ENCODE assay signal across 2 cellular contexts in the genomic region with DNA sequence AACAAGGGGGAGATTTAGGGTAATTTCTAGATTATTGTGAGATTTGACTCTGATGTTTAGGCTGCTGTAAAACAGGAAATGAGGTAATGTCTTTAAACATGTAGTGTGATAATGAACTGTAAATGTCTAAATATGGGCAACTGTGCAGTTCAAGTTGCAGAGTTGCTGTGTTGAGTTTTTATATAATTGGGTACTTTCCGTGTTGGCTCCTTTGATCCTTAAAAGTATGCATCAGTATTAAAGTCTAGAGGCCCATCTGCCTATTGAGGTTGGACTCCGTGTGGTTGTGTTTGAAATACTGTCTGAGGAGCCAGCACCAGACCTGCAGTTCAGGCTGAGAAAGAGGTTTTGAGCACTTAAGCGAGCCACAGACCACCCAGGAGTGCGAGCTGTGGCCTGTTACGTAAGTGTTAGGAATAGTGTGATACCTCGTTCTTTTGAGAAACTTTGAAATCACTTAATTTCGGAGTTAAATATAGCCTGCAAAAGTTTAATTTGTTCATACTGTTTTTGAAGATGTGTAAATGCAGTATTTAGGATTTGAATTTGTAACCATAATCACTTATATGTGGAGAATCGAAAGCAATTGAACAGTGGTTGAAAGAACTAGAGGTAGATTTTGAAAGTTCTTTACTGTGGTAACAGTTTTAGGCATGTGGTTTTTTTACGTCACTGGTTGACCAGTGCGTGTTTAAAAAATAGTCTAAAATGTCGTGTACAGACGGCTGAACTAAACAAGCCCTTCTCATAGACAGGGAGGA.
TF ChIP-seq lines count a peak whose summit lies in the region.

No MANE protein-coding gene starts in this region.

TF ChIP-seq in liver, 16 proteins besides CTCF, POLR2A, EP300 and RAD21:
- TF ChIP-seq, protein P1, sequence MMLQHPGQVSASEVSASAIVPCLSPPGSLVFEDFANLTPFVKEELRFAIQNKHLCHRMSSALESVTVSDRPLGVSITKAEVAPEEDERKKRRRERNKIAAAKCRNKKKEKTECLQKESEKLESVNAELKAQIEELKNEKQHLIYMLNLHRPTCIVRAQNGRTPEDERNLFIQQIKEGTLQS (IDR thresholded peaks at IDR 0.05): no peak
- TF ChIP-seq FOXA2 (IDR thresholded peaks at IDR 0.05) (no peak), REST (IDR thresholded peaks at IDR 0.05) (no peak), YY1 (IDR thresholded peaks at IDR 0.05) (no peak), EGR1 (IDR thresholded peaks at IDR 0.05; ENCODE audit: low read depth in 2 of 2) (no peak), SP1 (IDR thresholded peaks at IDR 0.05) (no peak), FOXA1 (IDR thresholded peaks at IDR 0.05) (no peak), NR2F2 (IDR thresholded peaks at IDR 0.05) (no peak)

TF ChIP-seq in HepG2, 621 proteins besides CTCF, POLR2A, EP300 and RAD21:
- no peak for TF ChIP-seq RXRA (CRISPR knock-in tag; IDR thresholded peaks at IDR 0.05)
- no peak for TF ChIP-seq HES4 (CRISPR knock-in tag; IDR thresholded peaks at IDR 0.05; ENCODE audit: borderline replicate concordance)
- TF ChIP-seq MLX (CRISPR knock-in tag; IDR thresholded peaks at IDR 0.05): no peak
- no peak for TF ChIP-seq ZNF432 (CRISPR knock-in tag; IDR thresholded peaks at IDR 0.05; ENCODE audit: borderline replicate concordance)
- TF ChIP-seq, protein P2, sequence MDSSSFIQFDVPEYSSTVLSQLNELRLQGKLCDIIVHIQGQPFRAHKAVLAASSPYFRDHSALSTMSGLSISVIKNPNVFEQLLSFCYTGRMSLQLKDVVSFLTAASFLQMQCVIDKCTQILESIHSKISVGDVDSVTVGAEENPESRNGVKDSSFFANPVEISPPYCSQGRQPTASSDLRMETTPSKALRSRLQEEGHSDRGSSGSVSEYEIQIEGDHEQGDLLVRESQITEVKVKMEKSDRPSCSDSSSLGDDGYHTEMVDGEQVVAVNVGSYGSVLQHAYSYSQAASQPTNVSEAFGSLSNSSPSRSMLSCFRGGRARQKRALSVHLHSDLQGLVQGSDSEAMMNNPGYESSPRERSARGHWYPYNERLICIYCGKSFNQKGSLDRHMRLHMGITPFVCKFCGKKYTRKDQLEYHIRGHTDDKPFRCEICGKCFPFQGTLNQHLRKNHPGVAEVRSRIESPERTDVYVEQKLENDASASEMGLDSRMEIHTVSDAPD (CRISPR knock-in tag; IDR thresholded peaks at IDR 0.05): no peak
- TF ChIP-seq NFKBIZ (CRISPR knock-in tag; IDR thresholded peaks at IDR 0.05): no peak
- TF ChIP-seq JUND (CRISPR knock-in tag; IDR thresholded peaks at IDR 0.05): no peak
